Comparison of ENCODE assay signal across 13 cellular contexts in the genomic region with DNA sequence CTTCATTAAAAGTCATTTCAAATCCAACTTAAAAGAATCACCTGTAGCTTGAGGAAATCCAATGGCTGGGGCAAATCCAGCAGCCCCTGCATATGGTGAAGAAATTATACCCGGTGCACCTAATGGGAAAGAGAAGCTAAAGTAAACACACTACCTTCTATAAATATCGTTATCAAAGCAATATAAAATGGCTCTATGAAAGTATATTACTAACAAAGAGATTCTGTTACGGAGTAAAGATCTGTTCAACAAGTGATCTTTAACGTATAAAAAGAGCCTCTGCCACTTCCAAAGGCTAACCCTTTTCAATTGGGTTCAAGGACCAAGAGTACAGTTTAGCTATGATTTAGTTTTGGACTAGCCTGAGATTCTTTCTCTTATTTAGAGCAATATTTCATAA. TPM values are rescaled to one million over a fixed set of nuclear protein-coding genes. Genes with fewer than 3 reads are reported as not detected.
DNase-seq lines count a peak whose midpoint lies in the region; TF ChIP-seq lines count a peak whose summit lies in the region.
"Had no signal": no experiment of that assay in that cellular context is flagged by ENCODE, and none has a peak within 500 bp of the region (broad histone marks: within the 10 kb centered on the region; RNA-seq: fewer than 3 reads in every experiment).

No MANE protein-coding gene starts in this region.

- in situ Hi-C loops in GM23248 (cut with MboI) = no loop called here
- in situ Hi-C loops in transverse colon (cut with MboI; ENCODE audit: low pct_ligation_motif_present in 1 of 4, low pct_unique_long_range_greater_than_20kb in 1 of 4, low sequenced_read_pairs in 3 of 4) = no loop called here

- no peak overlapping the region for H3K9ac ChIP-seq in GM23248

- no peaks in the 10 kb centered on the region for H3K9me2 ChIP-seq in GM23248 (ENCODE audit: insufficient read depth)

- no peak for DNase-seq in GM23248
- no peak for DNase-seq in epithelial cell of prostate (ENCODE audit: low read depth, low spot score)
- no peak for DNase-seq in transverse colon
- DNase-seq in nephron progenitor cell = no peak
- no peak for DNase-seq in mesothelial cell of epicardium (ENCODE audit: low spot score in 2 of 2, unreplicated experiment in 2 of 2)
- DNase-seq: AML-193; Caco-2; CD4-positive, alpha-beta T cell; GOT3; H9 had no signal

- 99 to 100% methylated on average over 4 of the region's 4 CpGs for WGBS in GM23248 (ENCODE audit: low coverage in 1 of 2, low lambda C conversion rate in 2 of 2, missing lambda C conversion rate in 2 of 2), 2 experiments
- WGBS in transverse colon (ENCODE audit: low coverage in 1 of 2), 2 donors = 32 to 68% methylated on average over 3 to 4 of the region's 4 CpGs

- peaks cover 7% of the 10 kb centered on the region for H3K4me1 Mint-ChIP-seq in nephron progenitor cell
- peaks cover 7% of the 10 kb centered on the region for H3K4me1 Mint-ChIP-seq in mesothelial cell of epicardium

- no peak for TF ChIP-seq CTCF in transverse colon (IDR thresholded peaks at IDR 0.05)
- TF ChIP-seq CTCF in nephron progenitor cell (IDR thresholded peaks at IDR 0.05) = no peak
- no peak for TF ChIP-seq CTCF in mesothelial cell of epicardium (IDR thresholded peaks at IDR 0.05; ENCODE audit: unreplicated experiment)

- intact Hi-C loops in transverse colon (cut with DNase I; ENCODE audit: low total_unique reads) = no loop called here

- TF ChIP-seq EP300 in transverse colon (IDR thresholded peaks at IDR 0.05; ENCODE audit: low read depth) = no peak

- no peaks in the 10 kb centered on the region for H3K9me3 Mint-ChIP-seq in nephron progenitor cell
- peaks cover 6% of the 10 kb centered on the region for H3K9me3 Mint-ChIP-seq in mesothelial cell of epicardium
- H3K9me3 Mint-ChIP-seq: CD4-positive, alpha-beta T cell; H9 had no signal

- H3F3A ChIP-seq in GM23248 (ENCODE audit: insufficient read depth) = peaks cover 19% of the 10 kb centered on the region

- no peak for TF ChIP-seq POLR2A in transverse colon (IDR thresholded peaks at IDR 0.05)

- H3K27me3 Mint-ChIP-seq in nephron progenitor cell (ENCODE audit: low read depth, poor library complexity) = no peaks in the 10 kb centered on the region
- no peaks in the 10 kb centered on the region for H3K27me3 Mint-ChIP-seq in mesothelial cell of epicardium (ENCODE audit: low read depth)
- H3K27me3 Mint-ChIP-seq: CD4-positive, alpha-beta T cell had no signal

- no peaks in the 10 kb centered on the region for H3K9me3 ChIP-seq in GM23248 (ENCODE audit: low read depth)
- H3K9me3 ChIP-seq in transverse colon = no peaks in the 10 kb centered on the region
- H3K9me3 ChIP-seq: Caco-2 had no signal

- H3K4me3 ChIP-seq in ACC112 (ENCODE audit: low read depth, low read length) (no peak overlapping the region), GM23248 (no peak overlapping the region), transverse colon (no peak overlapping the region)

- H3K36me3 ChIP-seq in ACC112 (ENCODE audit: insufficient read depth, low read length) (no peaks in the 10 kb centered on the region; the same call in none of the 2 replicates), GM23248 (ENCODE audit: low read depth) (0 out of 2 replicates have a peak, but pooled peaks cover 3% of the 10 kb centered on the region), transverse colon (peaks cover 0 to 8% (median 0%) of the 10 kb centered on the region in 4 donors)

- H3K27me3 ChIP-seq in ACC112 (ENCODE audit: insufficient read depth, low read length) (no peaks in the 10 kb centered on the region), GM23248 (replicated peaks; ENCODE audit: insufficient read depth) (no peaks in the 10 kb centered on the region), transverse colon (no peaks in the 10 kb centered on the region)

- peaks cover 22% of the 10 kb centered on the region for H3K4me1 ChIP-seq in ACC112 (ENCODE audit: control insufficient read depth, insufficient read depth, low read length, unreplicated experiment)
- H3K4me1 ChIP-seq in GM23248 (ENCODE audit: insufficient read depth) = peaks cover 14% of the 10 kb centered on the region
- peaks cover 0 to 45% (median 17%) of the 10 kb centered on the region in 4 donors for H3K4me1 ChIP-seq in transverse colon

- H3K27ac ChIP-seq in ACC112 (ENCODE audit: low read depth, low read length) (peak overlapping the region; percentile 76; the same call in 1 of the 2 replicates), GM23248 (no peak overlapping the region), epithelial cell of prostate (peak overlapping the region; percentile 38), transverse colon (peak overlapping the region in 3 of 4 donors; percentile 0 to 48 (median 21))
- H3K27ac ChIP-seq: C4-2B, HL-60 had no signal

- H3K36me3 Mint-ChIP-seq in nephron progenitor cell (ENCODE audit: low read depth) (peaks cover 11% of the 10 kb centered on the region), mesothelial cell of epicardium (peaks cover 15% of the 10 kb centered on the region)

- H4K20me1 ChIP-seq in GM23248 (ENCODE audit: insufficient read depth) = no peaks in the 10 kb centered on the region; the same call in 1 of the 2 replicates

- H3K27ac Mint-ChIP-seq in nephron progenitor cell (no peak overlapping the region), mesothelial cell of epicardium (no peak overlapping the region)
- H3K27ac Mint-ChIP-seq: CD4-positive, alpha-beta T cell; H9 had no signal

- H3K4me2 ChIP-seq in GM23248 (ENCODE audit: unreplicated experiment) = peak overlapping the region; percentile 38

- H2AFZ ChIP-seq in ACC112 (ENCODE audit: low read length, unreplicated experiment) = no peak overlapping the region
- H2AFZ ChIP-seq in GM23248 = no peak overlapping the region

- H3K79me2 ChIP-seq in ACC112 (ENCODE audit: control insufficient read depth, insufficient read depth, low read length, unreplicated experiment) (peaks cover 14% of the 10 kb centered on the region), GM23248 (ENCODE audit: insufficient read depth) (peaks cover 52% of the 10 kb centered on the region)

- no peak overlapping the region for H3K4me3 Mint-ChIP-seq in nephron progenitor cell
- no peak overlapping the region for H3K4me3 Mint-ChIP-seq in mesothelial cell of epicardium
- H3K4me3 Mint-ChIP-seq: CD4-positive, alpha-beta T cell; H9 had no signal

RNA-seq across cellular contexts. Expression of gene SUSD1, which starts 59.7 kb away (rescaled TPM):
- 5.4 and 8.4 TPM in 2 replicates for total RNA-seq in GM23248 (2014; rRNA removed; shearing (Covaris generic))
- polyA plus RNA-seq in GM23248 (2016; fragmentation: Nextera tagmentation; extraction: Ambion mirVana) = 4.0 and 4.2 TPM in 2 replicates
- total RNA-seq in transverse colon = 10 to 100 TPM; 22.7 to 83.0 (median 24.7) TPM
- total RNA-seq in mesothelial cell of epicardium = 24.1 to 26.0 TPM (median 25.8 TPM) in 3 replicates
